1 cellular context compared by ENCODE assay signal in the genomic region with DNA sequence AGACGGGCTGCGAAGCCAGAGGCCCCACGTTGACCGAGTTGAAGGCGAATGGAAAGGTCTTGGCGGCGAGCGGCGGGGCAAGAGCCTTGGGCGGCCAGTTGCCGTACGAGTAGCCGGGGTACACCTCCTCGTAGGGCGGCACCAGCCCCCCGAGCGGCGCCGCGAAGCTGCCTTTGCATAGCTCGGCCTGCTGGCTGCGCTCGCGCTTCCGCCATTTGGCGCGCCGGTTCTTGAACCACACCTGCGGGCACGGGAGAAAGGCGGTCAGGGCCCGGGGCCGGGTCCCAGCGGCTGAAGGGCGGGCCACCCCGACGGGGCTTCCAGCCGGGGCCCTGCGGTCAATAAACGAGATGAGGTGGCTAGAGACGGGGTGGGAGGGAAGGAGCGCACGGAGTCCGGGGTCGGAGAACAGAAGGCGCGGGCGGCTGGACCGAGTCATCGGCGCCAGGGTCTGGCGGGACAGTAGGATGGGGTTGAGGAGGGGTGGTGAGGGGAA.
TF ChIP-seq lines count a peak whose summit lies in the region.

No MANE protein-coding gene starts in this region.

TF ChIP-seq in K562, 482 proteins besides CTCF, POLR2A, EP300 and RAD21 (continues in another document):
- TF ChIP-seq PCBP2 (IDR thresholded peaks at IDR 0.05; ENCODE audit: low read depth, low read length, poor library complexity, severe bottlenecking) (peak; percentile 31), ZNF146 (CRISPR knock-in tag; IDR thresholded peaks at IDR 0.05; ENCODE audit: unreplicated experiment) (no peak), NFIC (IDR thresholded peaks at IDR 0.05) (peak; percentile 59; the same call in 1 of the 2 replicates), BCOR (IDR thresholded peaks at IDR 0.05) (0 out of 2 replicates have a peak, but pooled peaks have one; percentile 10), KLF16 (IDR thresholded peaks at IDR 0.05) (no peak), NR3C1 (CRISPR knock-in tag; IDR thresholded peaks at IDR 0.05) (no peak), CBX8 (IDR thresholded peaks at IDR 0.05; ENCODE audit: borderline replicate concordance, extremely low read depth, low read depth, low read length, poor library complexity, severe bottlenecking) (no peak), ZNF785 (CRISPR knock-in tag; IDR thresholded peaks at IDR 0.05) (no peak), ETV5 (CRISPR knock-in tag; IDR thresholded peaks at IDR 0.05; ENCODE audit: low read depth) (no peak), RB1 (IDR thresholded peaks at IDR 0.05; ENCODE audit: low read depth) (0 out of 2 replicates have a peak, but pooled peaks have one; percentile 24), SMAD1 (IDR thresholded peaks at IDR 0.05; ENCODE audit: low read depth, low read length, partially characterized antibody) (no peak), HMGN3 (IDR thresholded peaks at IDR 0.05; ENCODE audit: borderline replicate concordance, extremely low read depth, insufficient read length, low read depth, low read length) (peak; percentile 50), KDM2B (CRISPR knock-in tag; IDR thresholded peaks at IDR 0.05) (no peak), NFIX (CRISPR knock-in tag; IDR thresholded peaks at IDR 0.05; ENCODE audit: low read depth) (no peak), CBX5 (IDR thresholded peaks at IDR 0.05; ENCODE audit: borderline replicate concordance, low read depth) (no peak), YY1 (IDR thresholded peaks at IDR 0.05; ENCODE audit: borderline replicate concordance in 1 of 3, control insufficient read depth in 1 of 3, extremely low read depth in 1 of 3, insufficient read depth in 3 of 3, insufficient read length in 1 of 3, insufficient replicate concordance in 2 of 3, low read depth in 1 of 3, low read length in 2 of 3) (peak in 1 of 3 experiments; percentile 49)
- TF ChIP-seq, protein P1, sequence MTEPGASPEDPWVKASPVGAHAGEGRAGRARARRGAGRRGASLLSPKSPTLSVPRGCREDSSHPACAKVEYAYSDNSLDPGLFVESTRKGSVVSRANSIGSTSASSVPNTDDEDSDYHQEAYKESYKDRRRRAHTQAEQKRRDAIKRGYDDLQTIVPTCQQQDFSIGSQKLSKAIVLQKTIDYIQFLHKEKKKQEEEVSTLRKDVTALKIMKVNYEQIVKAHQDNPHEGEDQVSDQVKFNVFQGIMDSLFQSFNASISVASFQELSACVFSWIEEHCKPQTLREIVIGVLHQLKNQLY (CRISPR knock-in tag; conservative IDR thresholded peaks at IDR 0.05), result no peak
- TF ChIP-seq, protein P2, sequence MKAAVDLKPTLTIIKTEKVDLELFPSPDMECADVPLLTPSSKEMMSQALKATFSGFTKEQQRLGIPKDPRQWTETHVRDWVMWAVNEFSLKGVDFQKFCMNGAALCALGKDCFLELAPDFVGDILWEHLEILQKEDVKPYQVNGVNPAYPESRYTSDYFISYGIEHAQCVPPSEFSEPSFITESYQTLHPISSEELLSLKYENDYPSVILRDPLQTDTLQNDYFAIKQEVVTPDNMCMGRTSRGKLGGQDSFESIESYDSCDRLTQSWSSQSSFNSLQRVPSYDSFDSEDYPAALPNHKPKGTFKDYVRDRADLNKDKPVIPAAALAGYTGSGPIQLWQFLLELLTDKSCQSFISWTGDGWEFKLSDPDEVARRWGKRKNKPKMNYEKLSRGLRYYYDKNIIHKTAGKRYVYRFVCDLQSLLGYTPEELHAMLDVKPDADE (conservative IDR thresholded peaks at IDR 0.05; ENCODE audit: control insufficient read depth, low read depth, low read length), result 0 out of 2 replicates have a peak, but pooled peaks have one; percentile 28
- TF ChIP-seq, protein P3, sequence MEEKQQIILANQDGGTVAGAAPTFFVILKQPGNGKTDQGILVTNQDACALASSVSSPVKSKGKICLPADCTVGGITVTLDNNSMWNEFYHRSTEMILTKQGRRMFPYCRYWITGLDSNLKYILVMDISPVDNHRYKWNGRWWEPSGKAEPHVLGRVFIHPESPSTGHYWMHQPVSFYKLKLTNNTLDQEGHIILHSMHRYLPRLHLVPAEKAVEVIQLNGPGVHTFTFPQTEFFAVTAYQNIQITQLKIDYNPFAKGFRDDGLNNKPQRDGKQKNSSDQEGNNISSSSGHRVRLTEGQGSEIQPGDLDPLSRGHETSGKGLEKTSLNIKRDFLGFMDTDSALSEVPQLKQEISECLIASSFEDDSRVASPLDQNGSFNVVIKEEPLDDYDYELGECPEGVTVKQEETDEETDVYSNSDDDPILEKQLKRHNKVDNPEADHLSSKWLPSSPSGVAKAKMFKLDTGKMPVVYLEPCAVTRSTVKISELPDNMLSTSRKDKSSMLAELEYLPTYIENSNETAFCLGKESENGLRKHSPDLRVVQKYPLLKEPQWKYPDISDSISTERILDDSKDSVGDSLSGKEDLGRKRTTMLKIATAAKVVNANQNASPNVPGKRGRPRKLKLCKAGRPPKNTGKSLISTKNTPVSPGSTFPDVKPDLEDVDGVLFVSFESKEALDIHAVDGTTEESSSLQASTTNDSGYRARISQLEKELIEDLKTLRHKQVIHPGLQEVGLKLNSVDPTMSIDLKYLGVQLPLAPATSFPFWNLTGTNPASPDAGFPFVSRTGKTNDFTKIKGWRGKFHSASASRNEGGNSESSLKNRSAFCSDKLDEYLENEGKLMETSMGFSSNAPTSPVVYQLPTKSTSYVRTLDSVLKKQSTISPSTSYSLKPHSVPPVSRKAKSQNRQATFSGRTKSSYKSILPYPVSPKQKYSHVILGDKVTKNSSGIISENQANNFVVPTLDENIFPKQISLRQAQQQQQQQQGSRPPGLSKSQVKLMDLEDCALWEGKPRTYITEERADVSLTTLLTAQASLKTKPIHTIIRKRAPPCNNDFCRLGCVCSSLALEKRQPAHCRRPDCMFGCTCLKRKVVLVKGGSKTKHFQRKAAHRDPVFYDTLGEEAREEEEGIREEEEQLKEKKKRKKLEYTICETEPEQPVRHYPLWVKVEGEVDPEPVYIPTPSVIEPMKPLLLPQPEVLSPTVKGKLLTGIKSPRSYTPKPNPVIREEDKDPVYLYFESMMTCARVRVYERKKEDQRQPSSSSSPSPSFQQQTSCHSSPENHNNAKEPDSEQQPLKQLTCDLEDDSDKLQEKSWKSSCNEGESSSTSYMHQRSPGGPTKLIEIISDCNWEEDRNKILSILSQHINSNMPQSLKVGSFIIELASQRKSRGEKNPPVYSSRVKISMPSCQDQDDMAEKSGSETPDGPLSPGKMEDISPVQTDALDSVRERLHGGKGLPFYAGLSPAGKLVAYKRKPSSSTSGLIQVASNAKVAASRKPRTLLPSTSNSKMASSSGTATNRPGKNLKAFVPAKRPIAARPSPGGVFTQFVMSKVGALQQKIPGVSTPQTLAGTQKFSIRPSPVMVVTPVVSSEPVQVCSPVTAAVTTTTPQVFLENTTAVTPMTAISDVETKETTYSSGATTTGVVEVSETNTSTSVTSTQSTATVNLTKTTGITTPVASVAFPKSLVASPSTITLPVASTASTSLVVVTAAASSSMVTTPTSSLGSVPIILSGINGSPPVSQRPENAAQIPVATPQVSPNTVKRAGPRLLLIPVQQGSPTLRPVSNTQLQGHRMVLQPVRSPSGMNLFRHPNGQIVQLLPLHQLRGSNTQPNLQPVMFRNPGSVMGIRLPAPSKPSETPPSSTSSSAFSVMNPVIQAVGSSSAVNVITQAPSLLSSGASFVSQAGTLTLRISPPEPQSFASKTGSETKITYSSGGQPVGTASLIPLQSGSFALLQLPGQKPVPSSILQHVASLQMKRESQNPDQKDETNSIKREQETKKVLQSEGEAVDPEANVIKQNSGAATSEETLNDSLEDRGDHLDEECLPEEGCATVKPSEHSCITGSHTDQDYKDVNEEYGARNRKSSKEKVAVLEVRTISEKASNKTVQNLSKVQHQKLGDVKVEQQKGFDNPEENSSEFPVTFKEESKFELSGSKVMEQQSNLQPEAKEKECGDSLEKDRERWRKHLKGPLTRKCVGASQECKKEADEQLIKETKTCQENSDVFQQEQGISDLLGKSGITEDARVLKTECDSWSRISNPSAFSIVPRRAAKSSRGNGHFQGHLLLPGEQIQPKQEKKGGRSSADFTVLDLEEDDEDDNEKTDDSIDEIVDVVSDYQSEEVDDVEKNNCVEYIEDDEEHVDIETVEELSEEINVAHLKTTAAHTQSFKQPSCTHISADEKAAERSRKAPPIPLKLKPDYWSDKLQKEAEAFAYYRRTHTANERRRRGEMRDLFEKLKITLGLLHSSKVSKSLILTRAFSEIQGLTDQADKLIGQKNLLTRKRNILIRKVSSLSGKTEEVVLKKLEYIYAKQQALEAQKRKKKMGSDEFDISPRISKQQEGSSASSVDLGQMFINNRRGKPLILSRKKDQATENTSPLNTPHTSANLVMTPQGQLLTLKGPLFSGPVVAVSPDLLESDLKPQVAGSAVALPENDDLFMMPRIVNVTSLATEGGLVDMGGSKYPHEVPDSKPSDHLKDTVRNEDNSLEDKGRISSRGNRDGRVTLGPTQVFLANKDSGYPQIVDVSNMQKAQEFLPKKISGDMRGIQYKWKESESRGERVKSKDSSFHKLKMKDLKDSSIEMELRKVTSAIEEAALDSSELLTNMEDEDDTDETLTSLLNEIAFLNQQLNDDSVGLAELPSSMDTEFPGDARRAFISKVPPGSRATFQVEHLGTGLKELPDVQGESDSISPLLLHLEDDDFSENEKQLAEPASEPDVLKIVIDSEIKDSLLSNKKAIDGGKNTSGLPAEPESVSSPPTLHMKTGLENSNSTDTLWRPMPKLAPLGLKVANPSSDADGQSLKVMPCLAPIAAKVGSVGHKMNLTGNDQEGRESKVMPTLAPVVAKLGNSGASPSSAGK (IDR thresholded peaks at IDR 0.05), result 0 out of 2 replicates have a peak, but pooled peaks have one; percentile 31
- TF ChIP-seq, protein P4, sequence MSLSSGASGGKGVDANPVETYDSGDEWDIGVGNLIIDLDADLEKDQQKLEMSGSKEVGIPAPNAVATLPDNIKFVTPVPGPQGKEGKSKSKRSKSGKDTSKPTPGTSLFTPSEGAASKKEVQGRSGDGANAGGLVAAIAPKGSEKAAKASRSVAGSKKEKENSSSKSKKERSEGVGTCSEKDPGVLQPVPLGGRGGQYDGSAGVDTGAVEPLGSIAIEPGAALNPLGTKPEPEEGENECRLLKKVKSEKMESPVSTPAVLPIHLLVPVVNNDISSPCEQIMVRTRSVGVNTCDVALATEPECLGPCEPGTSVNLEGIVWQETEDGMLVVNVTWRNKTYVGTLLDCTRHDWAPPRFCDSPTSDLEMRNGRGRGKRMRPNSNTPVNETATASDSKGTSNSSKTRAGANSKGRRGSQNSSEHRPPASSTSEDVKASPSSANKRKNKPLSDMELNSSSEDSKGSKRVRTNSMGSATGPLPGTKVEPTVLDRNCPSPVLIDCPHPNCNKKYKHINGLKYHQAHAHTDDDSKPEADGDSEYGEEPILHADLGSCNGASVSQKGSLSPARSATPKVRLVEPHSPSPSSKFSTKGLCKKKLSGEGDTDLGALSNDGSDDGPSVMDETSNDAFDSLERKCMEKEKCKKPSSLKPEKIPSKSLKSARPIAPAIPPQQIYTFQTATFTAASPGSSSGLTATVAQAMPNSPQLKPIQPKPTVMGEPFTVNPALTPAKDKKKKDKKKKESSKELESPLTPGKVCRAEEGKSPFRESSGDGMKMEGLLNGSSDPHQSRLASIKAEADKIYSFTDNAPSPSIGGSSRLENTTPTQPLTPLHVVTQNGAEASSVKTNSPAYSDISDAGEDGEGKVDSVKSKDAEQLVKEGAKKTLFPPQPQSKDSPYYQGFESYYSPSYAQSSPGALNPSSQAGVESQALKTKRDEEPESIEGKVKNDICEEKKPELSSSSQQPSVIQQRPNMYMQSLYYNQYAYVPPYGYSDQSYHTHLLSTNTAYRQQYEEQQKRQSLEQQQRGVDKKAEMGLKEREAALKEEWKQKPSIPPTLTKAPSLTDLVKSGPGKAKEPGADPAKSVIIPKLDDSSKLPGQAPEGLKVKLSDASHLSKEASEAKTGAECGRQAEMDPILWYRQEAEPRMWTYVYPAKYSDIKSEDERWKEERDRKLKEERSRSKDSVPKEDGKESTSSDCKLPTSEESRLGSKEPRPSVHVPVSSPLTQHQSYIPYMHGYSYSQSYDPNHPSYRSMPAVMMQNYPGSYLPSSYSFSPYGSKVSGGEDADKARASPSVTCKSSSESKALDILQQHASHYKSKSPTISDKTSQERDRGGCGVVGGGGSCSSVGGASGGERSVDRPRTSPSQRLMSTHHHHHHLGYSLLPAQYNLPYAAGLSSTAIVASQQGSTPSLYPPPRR (CRISPR knock-in tag; IDR thresholded peaks at IDR 0.05; ENCODE audit: borderline replicate concordance), result no peak
- TF ChIP-seq, protein P5, sequence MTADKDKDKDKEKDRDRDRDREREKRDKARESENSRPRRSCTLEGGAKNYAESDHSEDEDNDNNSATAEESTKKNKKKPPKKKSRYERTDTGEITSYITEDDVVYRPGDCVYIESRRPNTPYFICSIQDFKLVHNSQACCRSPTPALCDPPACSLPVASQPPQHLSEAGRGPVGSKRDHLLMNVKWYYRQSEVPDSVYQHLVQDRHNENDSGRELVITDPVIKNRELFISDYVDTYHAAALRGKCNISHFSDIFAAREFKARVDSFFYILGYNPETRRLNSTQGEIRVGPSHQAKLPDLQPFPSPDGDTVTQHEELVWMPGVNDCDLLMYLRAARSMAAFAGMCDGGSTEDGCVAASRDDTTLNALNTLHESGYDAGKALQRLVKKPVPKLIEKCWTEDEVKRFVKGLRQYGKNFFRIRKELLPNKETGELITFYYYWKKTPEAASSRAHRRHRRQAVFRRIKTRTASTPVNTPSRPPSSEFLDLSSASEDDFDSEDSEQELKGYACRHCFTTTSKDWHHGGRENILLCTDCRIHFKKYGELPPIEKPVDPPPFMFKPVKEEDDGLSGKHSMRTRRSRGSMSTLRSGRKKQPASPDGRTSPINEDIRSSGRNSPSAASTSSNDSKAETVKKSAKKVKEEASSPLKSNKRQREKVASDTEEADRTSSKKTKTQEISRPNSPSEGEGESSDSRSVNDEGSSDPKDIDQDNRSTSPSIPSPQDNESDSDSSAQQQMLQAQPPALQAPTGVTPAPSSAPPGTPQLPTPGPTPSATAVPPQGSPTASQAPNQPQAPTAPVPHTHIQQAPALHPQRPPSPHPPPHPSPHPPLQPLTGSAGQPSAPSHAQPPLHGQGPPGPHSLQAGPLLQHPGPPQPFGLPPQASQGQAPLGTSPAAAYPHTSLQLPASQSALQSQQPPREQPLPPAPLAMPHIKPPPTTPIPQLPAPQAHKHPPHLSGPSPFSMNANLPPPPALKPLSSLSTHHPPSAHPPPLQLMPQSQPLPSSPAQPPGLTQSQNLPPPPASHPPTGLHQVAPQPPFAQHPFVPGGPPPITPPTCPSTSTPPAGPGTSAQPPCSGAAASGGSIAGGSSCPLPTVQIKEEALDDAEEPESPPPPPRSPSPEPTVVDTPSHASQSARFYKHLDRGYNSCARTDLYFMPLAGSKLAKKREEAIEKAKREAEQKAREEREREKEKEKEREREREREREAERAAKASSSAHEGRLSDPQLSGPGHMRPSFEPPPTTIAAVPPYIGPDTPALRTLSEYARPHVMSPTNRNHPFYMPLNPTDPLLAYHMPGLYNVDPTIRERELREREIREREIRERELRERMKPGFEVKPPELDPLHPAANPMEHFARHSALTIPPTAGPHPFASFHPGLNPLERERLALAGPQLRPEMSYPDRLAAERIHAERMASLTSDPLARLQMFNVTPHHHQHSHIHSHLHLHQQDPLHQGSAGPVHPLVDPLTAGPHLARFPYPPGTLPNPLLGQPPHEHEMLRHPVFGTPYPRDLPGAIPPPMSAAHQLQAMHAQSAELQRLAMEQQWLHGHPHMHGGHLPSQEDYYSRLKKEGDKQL (CRISPR knock-in tag; IDR thresholded peaks at IDR 0.05; ENCODE audit: borderline replicate concordance), result no peak
